ENCODE assay signal across 1 cellular context in the genomic region with DNA sequence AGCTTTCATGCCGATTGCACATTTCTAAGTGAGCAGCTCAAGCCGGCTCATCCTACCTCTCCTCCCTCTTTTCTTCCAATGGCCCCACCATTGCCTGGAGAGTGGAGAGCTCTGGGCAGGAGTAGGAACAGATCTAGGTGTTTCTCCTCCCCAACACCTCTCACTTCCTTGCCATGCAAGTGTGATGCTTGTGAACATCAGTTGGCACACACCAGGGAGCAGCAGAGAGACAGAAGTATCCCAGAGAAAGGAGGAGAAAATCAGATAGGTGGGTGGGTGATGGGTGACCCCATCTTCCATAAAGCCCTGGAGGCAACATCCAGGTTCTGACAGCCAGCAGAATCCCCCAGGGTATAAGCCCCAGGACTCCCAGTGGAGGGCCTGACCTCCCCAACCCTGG.
TF ChIP-seq lines count a peak whose summit lies in the region.

No MANE protein-coding gene starts in this region.

TF ChIP-seq in HepG2, 621 proteins besides CTCF, POLR2A, EP300 and RAD21:
- no peak for TF ChIP-seq ZNF567 (CRISPR knock-in tag; IDR thresholded peaks at IDR 0.05; ENCODE audit: borderline replicate concordance)
TF ChIP-seq in HepG2: peak in this region for 0.
